In the genomic region with DNA sequence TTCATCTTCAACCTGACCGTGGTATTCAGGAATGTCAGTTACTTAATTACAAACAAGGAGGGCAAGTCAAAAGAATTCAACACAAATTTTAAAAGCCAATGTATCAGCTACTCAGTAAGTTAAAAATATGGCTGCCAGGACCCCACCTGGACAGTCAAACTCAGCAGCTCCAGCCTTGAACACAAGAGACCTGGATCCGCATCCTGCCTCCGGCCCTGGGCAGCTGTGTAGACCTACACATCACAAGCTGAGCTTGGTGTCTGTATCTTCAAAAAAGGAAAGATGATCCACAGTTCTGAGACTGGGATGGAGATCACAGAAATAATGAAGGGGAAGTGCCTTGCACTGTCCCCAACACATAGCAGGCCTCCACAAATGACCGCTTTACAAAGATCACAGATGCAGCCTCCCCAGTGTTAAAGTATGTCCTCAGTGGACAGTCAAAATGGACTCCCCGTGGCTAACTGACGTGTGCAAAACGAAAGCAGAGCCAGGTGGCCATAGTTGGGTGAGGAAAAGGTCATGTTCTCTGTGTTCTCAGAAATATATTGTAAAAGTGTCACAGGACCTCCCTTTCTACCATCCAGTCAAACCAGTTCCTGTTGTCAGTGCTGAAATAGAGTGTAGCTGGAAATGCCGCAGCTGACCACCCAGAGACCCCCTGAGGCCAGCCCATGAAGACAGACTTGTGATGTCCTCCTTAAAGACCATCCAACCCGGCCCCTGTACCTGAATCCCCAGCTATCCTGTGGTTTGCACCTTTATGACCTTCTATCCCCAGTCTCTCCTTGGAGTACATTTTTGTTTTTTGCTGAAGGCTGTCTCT, we compare ENCODE assay signal across 22 cellular contexts.
"Had no signal": no experiment of that assay in that cellular context is flagged by ENCODE, and none has a peak within 500 bp of the region (broad histone marks: within the 10 kb centered on the region; RNA-seq: fewer than 3 reads in every experiment).

No MANE protein-coding gene starts in this region.

- H3K4me1 ChIP-seq: colonic mucosa, gastroesophageal sphincter, heart left ventricle, lower lobe of right lung, upper lobe of left lung had no signal

- FAIRE-seq: endometrium had no signal

- H3K9me3 ChIP-seq: colonic mucosa, gastroesophageal sphincter, heart left ventricle, lower lobe of right lung, right lobe of liver, upper lobe of left lung had no signal

- DNase-seq: activated CD4-positive, alpha-beta T cell treated with anti-CD3 and anti-CD28 coated beads, Interleukin-2, amount 10 ng/mL, durations not matched to agents 7 days and 5 days; activated CD4-positive, CD25-positive, alpha-beta regulatory T cell; activated CD8-positive, alpha-beta T cell treated with anti-CD3 and anti-CD28 coated beads, Interleukin-2, amount 10 ng/mL, durations not matched to agents 7 days and 5 days; activated naive CD4-positive, alpha-beta T cell treated with anti-CD3 and anti-CD28 coated beads for 36 hours; activated naive CD8-positive, alpha-beta T cell treated with anti-CD3 and anti-CD28 coated beads, Interleukin-2, amount 50 U/mL, for 24 hours; activated T-cell treated with anti-CD3 and anti-CD28 coated beads, Interleukin-2, amount 50 U/mL, for 4 hours; anterior cingulate cortex; brain microvascular endothelial cell; colonic mucosa; heart left ventricle; lower lobe of right lung; occipital lobe; right lobe of liver; small intestine; stimulated activated CD4-positive, alpha-beta T cell treated with anti-CD3 and anti-CD28 coated beads, Interleukin-4, amount 100 ng/mL, for 1 hour; stimulated activated naive CD8-positive, alpha-beta T cell treated with anti-CD3 and anti-CD28 coated beads, Interleukin-15, amount 100 ng/mL, for 72 hours; T-helper 1 cell; T-helper 9 cell; upper lobe of left lung had no signal

- H3K27me3 ChIP-seq: brain microvascular endothelial cell, colonic mucosa, heart left ventricle, upper lobe of left lung had no signal

- H3K27ac ChIP-seq: brain microvascular endothelial cell, colonic mucosa, gastroesophageal sphincter, heart left ventricle, lower lobe of right lung, right lobe of liver, upper lobe of left lung had no signal

- H3K4me3 ChIP-seq: colonic mucosa, gastroesophageal sphincter, heart left ventricle, lower lobe of right lung, right lobe of liver, upper lobe of left lung had no signal

- H3K36me3 ChIP-seq: brain microvascular endothelial cell, colonic mucosa, gastroesophageal sphincter, heart left ventricle, lower lobe of right lung, right lobe of liver, upper lobe of left lung had no signal

- ATAC-seq: activated CD8-positive, alpha-beta T cell treated with anti-CD3 and anti-CD28 coated beads, Interleukin-2, amount 10 ng/mL, durations not matched to agents 7 days and 5 days; activated naive CD8-positive, alpha-beta T cell treated with anti-CD3 and anti-CD28 coated beads, Interleukin-2, amount 50 U/mL, for 24 hours; activated T-cell treated with anti-CD3 and anti-CD28 coated beads, Interleukin-2, amount 50 U/mL, for 4 hours; gastroesophageal sphincter; heart left ventricle; lower lobe of right lung; SK-N-SH treated with all-trans-retinoic acid at 6 μM for 48 hours; stimulated activated naive CD8-positive, alpha-beta T cell treated with anti-CD3 and anti-CD28 coated beads, Interleukin-15, amount 100 ng/mL, for 72 hours had no signal
